In genomic region chr3:122560680-122561079, GRCh38 we compare ENCODE assay signal across 8 cellular contexts. TPM values are rescaled to one million over a fixed set of nuclear protein-coding genes. Genes with fewer than 3 reads are reported as not detected.
A peak's percentile ranks its signal among the peaks of the same experiment; 100 is the strongest.
DNase-seq lines count a peak whose midpoint lies in the region; ATAC-seq, FAIRE-seq and TF ChIP-seq lines count a peak whose summit lies in the region.

No MANE protein-coding gene starts in this region.

- no peak overlapping the region for H3T11ph ChIP-seq in H9 (ENCODE audit: low read length)

- H2BK20ac ChIP-seq in H9 (ENCODE audit: low read depth, low read length, poor library complexity, severe bottlenecking) (no peak overlapping the region), H1 (ENCODE audit: low read length) (no peak overlapping the region)

- H2AFZ ChIP-seq in H9 (ENCODE audit: low read length) (no peak overlapping the region), H1 (ENCODE audit: low read length) (no peak overlapping the region)

- H3K4me3 ChIP-seq in H1 (ENCODE audit: extremely low read depth in 1 of 4, insufficient read depth in 2 of 4, low read depth in 3 of 4, low read length in 4 of 4): no peak overlapping the region

- H3K56ac ChIP-seq in H9 (ENCODE audit: insufficient read length, low read depth, low read length): no peak overlapping the region
- no peak overlapping the region for H3K56ac ChIP-seq in H1 (replicated peaks; ENCODE audit: insufficient read length, low read depth, low read length)

- H3K9me3 ChIP-seq in H9 (ENCODE audit: control insufficient read depth, low read depth, low read length) (no peaks in the 10 kb centered on the region), H1 (ENCODE audit: insufficient read depth in 2 of 2, low read depth in 1 of 2, low read length in 1 of 2) (no peaks in the 10 kb centered on the region)

- H3K79me2 ChIP-seq in H9 (ENCODE audit: insufficient read depth, low read length) (no peaks in the 10 kb centered on the region), H1 (ENCODE audit: control insufficient read depth in 1 of 2, insufficient read depth in 2 of 2, low read length in 2 of 2) (no peaks in the 10 kb centered on the region)

- CTCF ChIA-PET in H1 (lab: Charles Lee; ENCODE audit: partially characterized antibody): interaction anchor here (0.6 to 9.0 kb wide), 9 partner anchors 12 to 1795 kb away, joined by 3 to 62 read pairs (median 4); partner anchors contain the start of gene PARP14

- H4K20me1 ChIP-seq in H9 (ENCODE audit: control insufficient read depth, insufficient read depth, insufficient read length) (no peaks in the 10 kb centered on the region), H1 (replicated peaks in 1 of 2; ENCODE audit: control insufficient read depth in 1 of 2, insufficient read depth in 2 of 2, low read length in 2 of 2) (no peaks in the 10 kb centered on the region)

- H3K14ac ChIP-seq in H9 (ENCODE audit: insufficient read depth, low read length) (no peak overlapping the region), H1 (ENCODE audit: insufficient read length) (no peak overlapping the region)

- no peak for TF ChIP-seq POLR2A in H1 (IDR thresholded peaks at IDR 0.05; ENCODE audit: control extremely low read depth in 1 of 2, low read depth in 2 of 2, low read length in 2 of 2)

- TF ChIP-seq EP300 in H1 (IDR thresholded peaks at IDR 0.05; ENCODE audit: borderline replicate concordance in 1 of 2, low read depth in 2 of 2, low read length in 2 of 2): no peak

- no peak for FAIRE-seq in D721Med (lab: Jason Lieb, UNC)
- FAIRE-seq in H1 (lab: Jason Lieb, UNC): peak; percentile 13

- H3K18ac ChIP-seq in H9 (ENCODE audit: insufficient read length, low read depth, low read length): no peak overlapping the region
- H3K18ac ChIP-seq in H1 (ENCODE audit: extremely low read depth, low read length): no peak overlapping the region

- H4K91ac ChIP-seq in H9 (ENCODE audit: insufficient read length, low read depth, low read length): no peak overlapping the region
- H4K91ac ChIP-seq in H1 (replicated peaks; ENCODE audit: insufficient read length, low read length): no peak overlapping the region

- H2AK5ac ChIP-seq in H9 (ENCODE audit: insufficient read length, low read length) (no peak overlapping the region), H1 (ENCODE audit: low read depth, low read length) (no peak overlapping the region)

- H3K4me3 Mint-ChIP-seq in H9 (no peak overlapping the region), neural crest cell (peak overlapping the region; percentile 70)

- H3K4me1 Mint-ChIP-seq in H9 (peaks cover 17 to 28% of the 10 kb centered on the region in 2 experiments), neural crest cell (peaks cover 13% of the 10 kb centered on the region)

- no peaks in the 10 kb centered on the region for H3K27me3 ChIP-seq in H9 (ENCODE audit: insufficient read depth, low read length)
- peaks cover 0 to 2% (median 0%) of the 10 kb centered on the region in 4 experiments; a peak in 2 of 7 replicates for H3K27me3 ChIP-seq in H1 (replicated peaks in 1 of 4; ENCODE audit: control insufficient read depth in 3 of 4, extremely low read depth in 1 of 4, insufficient read depth in 3 of 4, low read length in 3 of 4)

- H3K79me1 ChIP-seq in H9 (ENCODE audit: insufficient read depth, low read depth, low read length, poor library complexity, severe bottlenecking): no peaks in the 10 kb centered on the region
- H3K79me1 ChIP-seq in H1 (ENCODE audit: low read depth, low read length): no peaks in the 10 kb centered on the region

- POLR2A ChIA-PET in H1 (lab: Charles Lee; ENCODE audit: partially characterized antibody): no interaction called here

- H3K36me3 ChIP-seq in H1 (ENCODE audit: control insufficient read depth in 2 of 4, insufficient read depth in 4 of 4, low read length in 3 of 4): no peaks in the 10 kb centered on the region

- H4K8ac ChIP-seq in H9 (replicated peaks; ENCODE audit: insufficient read length, low read depth, low read length) (no peak overlapping the region), H1 (ENCODE audit: extremely low read depth, insufficient read depth, low read length) (no peak overlapping the region)

- no peak overlapping the region for H3K27ac ChIP-seq in H9 (ENCODE audit: insufficient read length, low read depth, low read length)
- no peak overlapping the region for H3K27ac ChIP-seq in H1 (ENCODE audit: low read depth, low read length)

- H2BK5ac ChIP-seq in H9 (ENCODE audit: insufficient read length, low read length): no peak overlapping the region
- no peak overlapping the region for H2BK5ac ChIP-seq in H1 (ENCODE audit: low read depth, low read length)

- H2BK120ac ChIP-seq in H9 (ENCODE audit: low read depth, low read length, poor library complexity, severe bottlenecking) (no peak overlapping the region), H1 (replicated peaks; ENCODE audit: low read depth, low read length) (no peak overlapping the region)

- no peak overlapping the region for H3K23ac ChIP-seq in H9 (ENCODE audit: insufficient read length, low read depth, low read length)
- no peak overlapping the region for H3K23ac ChIP-seq in H1 (ENCODE audit: insufficient read length)

- WGBS in H9 (ENCODE audit: extremely low coverage, insufficient read length, low lambda C conversion rate): no CpG with 5 or more reads among the region's 1 CpG
- 92% methylated on average over 1 of the region's 1 CpG; no CpG with 5 or more reads in 1 of the 2 experiments for WGBS in H1 (ENCODE audit: extremely low coverage in 1 of 2, insufficient coverage in 1 of 2, insufficient read length in 1 of 2, insufficient replicate concordance in 2 of 2, low coverage in 1 of 2, low lambda C conversion rate in 2 of 2, missing lambda C conversion rate in 1 of 2), 2 experiments

- H3K27ac Mint-ChIP-seq in H9: 0 out of 7 replicates have a peak overlapping the region, but pooled peaks of 1 of the 3 experiments have one; percentile 74
- H3K27ac Mint-ChIP-seq in neural crest cell (ENCODE audit: unreplicated experiment): peak overlapping the region; percentile 30

- H3K4ac ChIP-seq in H9 (ENCODE audit: low read depth, low read length) (no peak overlapping the region), H1 (replicated peaks; ENCODE audit: insufficient read length, low read depth, low read length) (no peak overlapping the region)

- H4K5ac ChIP-seq in H9 (ENCODE audit: insufficient read length, low read depth, low read length): no peak overlapping the region
- H4K5ac ChIP-seq in H1 (ENCODE audit: insufficient read length, low read depth, low read length): no peak overlapping the region

- H3K27me3 Mint-ChIP-seq in H9 (ENCODE audit: low read depth): peaks cover 3% of the 10 kb centered on the region; the same call in 1 of the 2 replicates
- no peaks in the 10 kb centered on the region for H3K27me3 Mint-ChIP-seq in neural crest cell (ENCODE audit: low read depth)

- H2BK12ac ChIP-seq in H9 (ENCODE audit: insufficient read length, low read depth, low read length) (no peak overlapping the region), H1 (ENCODE audit: low read depth, low read length) (no peak overlapping the region)

- H3K4me1 ChIP-seq in H9 (ENCODE audit: insufficient read depth, low read length) (peaks cover 9% of the 10 kb centered on the region), H1 (replicated peaks in 1 of 4; ENCODE audit: control insufficient read depth in 3 of 4, insufficient read depth in 4 of 4, low read length in 3 of 4) (peaks cover 4 to 5% (median 5%) of the 10 kb centered on the region in 4 experiments; a peak in 6 of 7 replicates)

- H3K36me3 Mint-ChIP-seq in H9 (ENCODE audit: insufficient read depth in 1 of 3, low read depth in 3 of 3): no peaks in the 10 kb centered on the region; a peak in 1 of 7 replicates
- H3K36me3 Mint-ChIP-seq in neural crest cell (ENCODE audit: low read depth): no peaks in the 10 kb centered on the region

- peak; percentile 74 to 78 for TF ChIP-seq RAD21 in H1 (IDR thresholded peaks at IDR 0.05 in 1 of 2, conservative IDR thresholded peaks at IDR 0.05 in 1 of 2; ENCODE audit: low read depth in 2 of 2, low read length in 2 of 2)

- intact Hi-C loops in sciatic nerve (cut with DNase I): loop anchor here (5.0 kb wide), 1 partner anchor 122 kb away; the partner anchor contains the start of gene PARP14

- H2BK15ac ChIP-seq in H9 (ENCODE audit: low read depth, low read length) (no peak overlapping the region), H1 (ENCODE audit: low read length) (no peak overlapping the region)

- H3K4me2 ChIP-seq in H9 (ENCODE audit: insufficient read depth, insufficient read length, low read length): no peak overlapping the region
- H3K4me2 ChIP-seq in H1 (ENCODE audit: insufficient read depth in 1 of 2, low read depth in 2 of 2, low read length in 2 of 2): no peak overlapping the region

- DNase-seq in D721Med (ENCODE audit: insufficient read length, low spot score) (peak; percentile 33), H9 (no peak), NCI-H2196 (lab: John Stamatoyannopoulos, UW; ENCODE audit: unreplicated experiment) (peak; percentile 85), H1 (ENCODE audit: low read depth in 1 of 2, low spot score in 2 of 2) (no peak), neural crest cell (ENCODE audit: low read depth, low spot score) (peak; percentile 41), sciatic nerve (ENCODE audit: low spot score) (no peak)
- peak; percentile 65 for DNase-seq in activated CD4-positive, alpha-beta T cell treated with anti-CD3 and anti-CD28 coated beads for 48 hours

- no peaks in the 10 kb centered on the region for H3K23me2 ChIP-seq in H9 (ENCODE audit: insufficient read length, low read depth, low read length, poor library complexity, severe bottlenecking)
- peaks cover 5% of the 10 kb centered on the region; the same call in 1 of the 2 replicates for H3K23me2 ChIP-seq in H1 (ENCODE audit: low read depth, low read length)

- H3K9me3 Mint-ChIP-seq in H9 (no peaks in the 10 kb centered on the region), neural crest cell (no peaks in the 10 kb centered on the region)

- ATAC-seq in sciatic nerve (no peak), HG02759 (IDR thresholded peaks at IDR 0.05; ENCODE audit: unreplicated experiment) (no peak)

- TF ChIP-seq CTCF in D721Med (IDR thresholded peaks at IDR 0.05; ENCODE audit: insufficient read depth, missing control alignments) (peak; percentile 49), H9 (conservative IDR thresholded peaks at IDR 0.05) (peak; percentile 68), H1 (IDR thresholded peaks at IDR 0.05; ENCODE audit: control extremely low read depth in 1 of 3, insufficient read depth in 1 of 3, low read depth in 1 of 3, low read length in 3 of 3) (peak in 2 of 3 experiments; percentile 56 to 58; a peak in 3 of 4 replicates), neural crest cell (conservative IDR thresholded peaks at IDR 0.05) (peak; percentile 73)

- H3K9ac ChIP-seq in H9 (ENCODE audit: extremely low read depth, insufficient read length, low read length) (no peak overlapping the region), H1 (replicated peaks in 1 of 4; ENCODE audit: extremely low read depth in 1 of 4, low read depth in 3 of 4, low read length in 3 of 4) (no peak overlapping the region)

RNA-seq across cellular contexts. Expression of gene PARP9, which starts 3.4 kb away (rescaled TPM):
- total RNA-seq in H9 (2021) (3.4 and 3.9 TPM in 2 replicates), neural crest cell (2.8 and 3.0 TPM in 2 replicates), sciatic nerve (33.9 TPM)
- 3.4 and 3.7 TPM in 2 replicates for total RNA-seq in H1 (2021; fragmentation: NEBNext Ultra II Directional; extraction: Animal tissue kit (Norgen Biotek cat#: 25700))
- 1.9 and 4.5 TPM in 2 replicates for polyA plus RNA-seq in H1 (2011; rRNA removed)
- 3.0 TPM for polyA plus RNA-seq in H1 (2011; cell fraction: cytosol; rRNA removed)
- 1.8 TPM for polyA plus RNA-seq in H1 (2011; cell fraction: nucleus; rRNA removed)
- polyA plus RNA-seq in H1 (2012, experiment 1 of 2): 2.6 to 4.0 TPM (median 3.0 TPM) in 4 replicates
- polyA plus RNA-seq in H1 (2012, experiment 2 of 2): 0.42 TPM
- polyA plus RNA-seq in H1 (2013, experiment 1 of 2): 4.8 TPM
- polyA plus RNA-seq in H1 (2013, experiment 2 of 2): 4.7 TPM
- 2.4 and 5.0 TPM in 2 replicates for polyA minus RNA-seq in H1 (2011; rRNA and poly(A)+ RNA removed)
- polyA minus RNA-seq in H1 (2011; cell fraction: cytosol; rRNA and poly(A)+ RNA removed): 1.5 TPM
- polyA minus RNA-seq in H1 (2011; cell fraction: nucleus; rRNA and poly(A)+ RNA removed): 1.4 TPM

RNA-seq across cellular contexts. Expression of gene DTX3L, which starts 3.5 kb away (rescaled TPM):
- total RNA-seq in H9 (2021): 6.6 and 7.5 TPM in 2 replicates
- 8.4 and 11.3 TPM in 2 replicates for total RNA-seq in H1 (2021; fragmentation: NEBNext Ultra II Directional; extraction: Animal tissue kit (Norgen Biotek cat#: 25700))
- polyA plus RNA-seq in H1 (2011; rRNA removed): 1.7 and 1.9 TPM in 2 replicates
- 2.1 TPM for polyA plus RNA-seq in H1 (2011; cell fraction: cytosol; rRNA removed)
- 0.94 TPM for polyA plus RNA-seq in H1 (2011; cell fraction: nucleus; rRNA removed)
- polyA plus RNA-seq in H1 (2012, experiment 1 of 2): 3.3 to 4.2 TPM (median 3.7 TPM) in 4 replicates
- 0.38 TPM for polyA plus RNA-seq in H1 (2012, experiment 2 of 2)
- polyA plus RNA-seq in H1 (2013, experiment 1 of 2): 4.3 TPM
- polyA plus RNA-seq in H1 (2013, experiment 2 of 2): 4.1 TPM
- 3.3 and 5.2 TPM in 2 replicates for polyA minus RNA-seq in H1 (2011; rRNA and poly(A)+ RNA removed)
- 4.4 TPM for polyA minus RNA-seq in H1 (2011; cell fraction: cytosol; rRNA and poly(A)+ RNA removed)
- polyA minus RNA-seq in H1 (2011; cell fraction: nucleus; rRNA and poly(A)+ RNA removed): 2.2 TPM
- 4.9 and 6.3 TPM in 2 replicates for total RNA-seq in neural crest cell
- 31.5 TPM for total RNA-seq in sciatic nerve

RNA-seq across cellular contexts. Expression of gene PARP15, which starts 16.8 kb away (rescaled TPM):
- total RNA-seq in H9 (2021) (0.18 and 0.24 TPM in 2 replicates), neural crest cell (0.09 TPM in 1 of 2 replicates, not detected in the other), sciatic nerve (3.3 TPM)
- 0.21 and 0.37 TPM in 2 replicates for total RNA-seq in H1 (2021; fragmentation: NEBNext Ultra II Directional; extraction: Animal tissue kit (Norgen Biotek cat#: 25700))
- 0.33 and 0.45 TPM in 2 replicates for polyA plus RNA-seq in H1 (2011; rRNA removed)
- polyA plus RNA-seq in H1 (2011; cell fraction: cytosol; rRNA removed): 0.37 TPM
- polyA plus RNA-seq in H1 (2011; cell fraction: nucleus; rRNA removed): 0.23 TPM
- 0.20 to 0.32 TPM (median 0.27 TPM) in 4 replicates for polyA plus RNA-seq in H1 (2012, experiment 1 of 2)
- polyA plus RNA-seq in H1 (2012, experiment 2 of 2): not detected
- 0.55 TPM for polyA plus RNA-seq in H1 (2013, experiment 1 of 2)
- 0.46 TPM for polyA plus RNA-seq in H1 (2013, experiment 2 of 2)
- polyA minus RNA-seq in H1 (2011; rRNA and poly(A)+ RNA removed): 0.27 and 0.38 TPM in 2 replicates
- polyA minus RNA-seq in H1 (2011; cell fraction: cytosol; rRNA and poly(A)+ RNA removed): 0.22 TPM
- polyA minus RNA-seq in H1 (2011; cell fraction: nucleus; rRNA and poly(A)+ RNA removed): 0.90 TPM

RNA-seq across cellular contexts. Expression of gene KPNA1, which starts 45.9 kb away (rescaled TPM):
- total RNA-seq in H9 (2021) (71.7 and 71.8 TPM in 2 replicates), neural crest cell (86.5 and 86.8 TPM in 2 replicates), sciatic nerve (68.7 TPM)
- 59.0 and 63.0 TPM in 2 replicates for total RNA-seq in H1 (2021; fragmentation: NEBNext Ultra II Directional; extraction: Animal tissue kit (Norgen Biotek cat#: 25700))
- 12.2 and 14.8 TPM in 2 replicates for polyA plus RNA-seq in H1 (2011; rRNA removed)
- 18.2 TPM for polyA plus RNA-seq in H1 (2011; cell fraction: cytosol; rRNA removed)
- polyA plus RNA-seq in H1 (2011; cell fraction: nucleus; rRNA removed): 17.5 TPM
- 20.4 to 34.8 TPM (median 24.6 TPM) in 4 replicates for polyA plus RNA-seq in H1 (2012, experiment 1 of 2)
- 2.1 TPM for polyA plus RNA-seq in H1 (2012, experiment 2 of 2)
- 19.9 TPM for polyA plus RNA-seq in H1 (2013, experiment 1 of 2)
- 21.0 TPM for polyA plus RNA-seq in H1 (2013, experiment 2 of 2)
- 38.1 and 61.2 TPM in 2 replicates for polyA minus RNA-seq in H1 (2011; rRNA and poly(A)+ RNA removed)
- 18.4 TPM for polyA minus RNA-seq in H1 (2011; cell fraction: cytosol; rRNA and poly(A)+ RNA removed)
- 24.2 TPM for polyA minus RNA-seq in H1 (2011; cell fraction: nucleus; rRNA and poly(A)+ RNA removed)

Comparison
In these comparisons a context has a peak if more than half of its experiments do, and no peak if none do; other contexts are left out.
1. DNase-seq: peak in D721Med (single experiment), NCI-H2196 (single experiment), activated CD4-positive, alpha-beta T cell treated with anti-CD3 and anti-CD28 coated beads for 48 hours (single experiment) and neural crest cell (single experiment); none in H9 (single experiment), H1 (0 of 2) and sciatic nerve (single experiment).
2. Peak in every context shown above with its lines, with median percentiles within 50 percentile points of each other: CTCF ChIP-seq.